1 cellular context compared by ENCODE assay signal in the genomic region with DNA sequence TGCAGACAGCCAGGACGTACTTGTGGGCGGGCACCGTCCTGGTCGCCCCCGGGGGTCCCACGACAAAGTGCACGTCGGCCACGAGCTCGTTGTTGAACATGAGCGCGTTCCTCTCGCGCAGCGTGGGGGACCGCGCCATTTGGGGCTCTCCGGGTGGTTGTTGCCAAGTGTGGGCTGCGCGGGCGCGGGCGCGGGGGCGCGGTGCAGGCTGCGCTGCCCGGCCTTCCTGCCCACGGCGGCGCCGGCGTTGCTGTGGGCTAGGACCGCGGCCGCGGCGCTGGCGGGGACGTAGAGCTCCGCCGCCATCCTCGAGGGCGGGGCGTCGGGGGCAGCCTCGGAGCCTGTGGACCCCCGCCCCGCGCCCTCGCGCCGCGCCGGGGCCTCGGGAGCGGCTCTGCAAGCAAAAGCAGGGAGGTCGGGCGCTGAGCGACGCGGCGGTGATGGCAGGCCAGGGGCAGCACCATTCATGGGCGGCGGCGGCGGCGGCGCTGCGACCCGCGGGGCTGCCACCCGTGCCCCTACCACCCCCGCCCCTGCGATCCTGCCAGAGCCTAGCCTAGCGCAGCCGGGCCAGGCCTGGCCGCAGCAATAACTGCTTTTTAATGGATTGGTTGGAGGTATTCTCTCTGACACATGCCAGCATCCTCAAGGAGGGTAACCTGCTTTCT.
TF ChIP-seq lines count a peak whose summit lies in the region.

No MANE protein-coding gene starts in this region.

TF ChIP-seq in GM23338, 12 proteins besides CTCF, POLR2A, EP300 and RAD21:
- TF ChIP-seq POLR2AphosphoS5 (IDR thresholded peaks at IDR 0.05; ENCODE audit: low read depth) = no peak
- TF ChIP-seq STAT1 (IDR thresholded peaks at IDR 0.05; ENCODE audit: unreplicated experiment) = no peak
- no peak for TF ChIP-seq ETS1 (IDR thresholded peaks at IDR 0.05)
TF ChIP-seq in GM23338: peak in this region for 0.
